Comparison of ENCODE assay signal across 32 cellular contexts in the genomic region with DNA sequence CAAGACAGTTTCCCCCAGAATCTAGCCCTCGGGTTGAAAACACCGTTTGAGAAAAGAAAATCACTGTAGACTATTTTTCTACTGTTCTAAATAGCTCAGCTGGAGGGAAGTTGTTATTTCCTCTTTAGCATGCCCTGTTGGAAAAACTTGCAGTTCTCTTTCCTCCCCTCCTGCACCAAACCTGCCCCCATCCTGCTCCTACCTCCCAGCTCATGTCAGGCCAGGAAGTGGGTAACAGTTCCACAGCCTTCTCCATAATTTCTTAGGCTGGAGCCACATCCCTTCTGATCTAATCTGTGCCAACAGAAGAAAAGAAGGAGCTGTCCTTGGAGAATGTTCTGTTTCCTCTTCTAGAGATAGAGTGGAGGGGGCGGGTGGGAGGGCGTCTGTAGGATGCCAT.
"Had no signal": no experiment of that assay in that cellular context is flagged by ENCODE, and none has a peak within 500 bp of the region (broad histone marks: within the 10 kb centered on the region; RNA-seq: fewer than 3 reads in every experiment).

No MANE protein-coding gene starts in this region.

- H3K9me3 Mint-ChIP-seq: activated CD4-positive, alpha-beta memory T cell treated with anti-CD3 and anti-CD28 coated beads, Interleukin-2, amount 10 ng/mL, durations not matched to agents 7 days and 5 days; activated naive CD4-positive, alpha-beta T cell treated with anti-CD3 and anti-CD28 coated beads, Interleukin-2, amount 10 ng/mL, durations not matched to agents 7 days and 5 days; activated naive CD8-positive, alpha-beta T cell treated with anti-CD3 and anti-CD28 coated beads, Interleukin-2, amount 50 U/mL, for 24 hours had no signal

- H3K27ac ChIP-seq: cardiac muscle cell, WERI-Rb-1 had no signal

- H3K36me3 ChIP-seq: cardiac muscle cell, WERI-Rb-1 had no signal

- H3K27me3 ChIP-seq: cardiac muscle cell had no signal

- H3K4me3 Mint-ChIP-seq: activated CD4-positive, alpha-beta memory T cell treated with anti-CD3 and anti-CD28 coated beads, Interleukin-2, amount 10 ng/mL, durations not matched to agents 7 days and 5 days; activated CD8-positive, alpha-beta memory T cell treated with anti-CD3 and anti-CD28 coated beads, Interleukin-2, amount 10 ng/mL, durations not matched to agents 7 days and 5 days; activated naive CD4-positive, alpha-beta T cell treated with anti-CD3 and anti-CD28 coated beads, Interleukin-2, amount 10 ng/mL, durations not matched to agents 7 days and 5 days; activated naive CD8-positive, alpha-beta T cell; activated naive CD8-positive, alpha-beta T cell treated with anti-CD3 and anti-CD28 coated beads, Interleukin-2, amount 50 U/mL, for 24 hours; central memory CD8-positive, alpha-beta T cell had no signal

- H3K27me3 Mint-ChIP-seq: activated CD4-positive, alpha-beta memory T cell treated with anti-CD3 and anti-CD28 coated beads, Interleukin-2, amount 10 ng/mL, durations not matched to agents 7 days and 5 days; activated naive CD4-positive, alpha-beta T cell treated with anti-CD3 and anti-CD28 coated beads, Interleukin-2, amount 10 ng/mL, durations not matched to agents 7 days and 5 days had no signal

- H3K4me3 ChIP-seq: cardiac muscle cell had no signal

- H3K36me3 Mint-ChIP-seq: activated CD8-positive, alpha-beta memory T cell treated with anti-CD3 and anti-CD28 coated beads, Interleukin-2, amount 10 ng/mL, durations not matched to agents 7 days and 5 days; activated naive CD4-positive, alpha-beta T cell treated with anti-CD3 and anti-CD28 coated beads, Interleukin-2, amount 10 ng/mL, durations not matched to agents 7 days and 5 days; activated naive CD8-positive, alpha-beta T cell had no signal

- H3K27ac Mint-ChIP-seq: activated CD4-positive, alpha-beta memory T cell treated with anti-CD3 and anti-CD28 coated beads, Interleukin-2, amount 10 ng/mL, durations not matched to agents 7 days and 5 days; activated CD8-positive, alpha-beta memory T cell treated with anti-CD3 and anti-CD28 coated beads, Interleukin-2, amount 10 ng/mL, durations not matched to agents 7 days and 5 days; activated naive CD4-positive, alpha-beta T cell treated with anti-CD3 and anti-CD28 coated beads, Interleukin-2, amount 10 ng/mL, durations not matched to agents 7 days and 5 days; activated naive CD8-positive, alpha-beta T cell; activated naive CD8-positive, alpha-beta T cell treated with anti-CD3 and anti-CD28 coated beads, Interleukin-2, amount 50 U/mL, for 24 hours had no signal

- ATAC-seq: activated CD8-positive, alpha-beta memory T cell treated with anti-CD3 and anti-CD28 coated beads, Interleukin-2, amount 10 ng/mL, durations not matched to agents 7 days and 5 days; activated naive CD8-positive, alpha-beta T cell treated with anti-CD3 and anti-CD28 coated beads, Interleukin-2, amount 50 U/mL, for 24 hours had no signal

- H3K4me1 Mint-ChIP-seq: activated CD4-positive, alpha-beta memory T cell treated with anti-CD3 and anti-CD28 coated beads, Interleukin-2, amount 10 ng/mL, durations not matched to agents 7 days and 5 days; activated CD8-positive, alpha-beta memory T cell treated with anti-CD3 and anti-CD28 coated beads, Interleukin-2, amount 10 ng/mL, durations not matched to agents 7 days and 5 days; activated naive CD4-positive, alpha-beta T cell treated with anti-CD3 and anti-CD28 coated beads, Interleukin-2, amount 10 ng/mL, durations not matched to agents 7 days and 5 days; activated naive CD8-positive, alpha-beta T cell treated with anti-CD3 and anti-CD28 coated beads, Interleukin-2, amount 50 U/mL, for 24 hours; central memory CD8-positive, alpha-beta T cell had no signal

- DNase-seq: activated CD4-positive, alpha-beta memory T cell treated with anti-CD3 and anti-CD28 coated beads, Interleukin-2, amount 10 ng/mL, durations not matched to agents 7 days and 5 days; activated CD4-positive, alpha-beta T cell treated with anti-CD3 and anti-CD28 coated beads for 1 hour; activated CD4-positive, alpha-beta T cell treated with anti-CD3 and anti-CD28 coated beads for 48 hours; activated CD4-positive, CD25-positive, alpha-beta regulatory T cell; activated CD8-positive, alpha-beta memory T cell treated with anti-CD3 and anti-CD28 coated beads for 24 hours; activated CD8-positive, alpha-beta memory T cell treated with anti-CD3 and anti-CD28 coated beads, Interleukin-2, amount 10 ng/mL, durations not matched to agents 7 days and 5 days; activated CD8-positive, alpha-beta memory T cell treated with anti-CD3 and anti-CD28 coated beads, Interleukin-2, amount 50 U/mL, for 48 hours; activated effector memory CD4-positive, alpha-beta T cell treated with Interleukin-2 at 50 U/mL for 16 hours; activated naive CD4-positive, alpha-beta T cell treated with anti-CD3 and anti-CD28 coated beads, Interleukin-2, amount 10 ng/mL, durations not matched to agents 7 days and 5 days; activated naive CD8-positive, alpha-beta T cell treated with anti-CD3 and anti-CD28 coated beads, Interleukin-2, amount 50 U/mL, for 24 hours; activated T-cell treated with anti-CD3 and anti-CD28 coated beads, Interleukin-2, amount 50 U/mL, for 48 hours; amniotic stem cell; aorta; MM.1S; MV-4-11; NCI-H1092; NCI-H1436 treated with DMSO at 0.1 percent for 48 hours; NCI-H1694 treated with DMSO at 0.1 percent for 48 hours; NCI-H2029; NCI-H345; NCI-H524 treated with DMSO at 0.1 percent for 48 hours; NK-92 treated with Interleukin-12 subunit alpha and Interleukin-12 subunit beta, amount 100 ng/mL, for 24 hours; OCI-M1; Right ventricle myocardium superior; SW 1271; T-helper 1 cell; T-helper 2 cell; T-helper 9 cell; WERI-Rb-1 had no signal
